In the genomic region with DNA sequence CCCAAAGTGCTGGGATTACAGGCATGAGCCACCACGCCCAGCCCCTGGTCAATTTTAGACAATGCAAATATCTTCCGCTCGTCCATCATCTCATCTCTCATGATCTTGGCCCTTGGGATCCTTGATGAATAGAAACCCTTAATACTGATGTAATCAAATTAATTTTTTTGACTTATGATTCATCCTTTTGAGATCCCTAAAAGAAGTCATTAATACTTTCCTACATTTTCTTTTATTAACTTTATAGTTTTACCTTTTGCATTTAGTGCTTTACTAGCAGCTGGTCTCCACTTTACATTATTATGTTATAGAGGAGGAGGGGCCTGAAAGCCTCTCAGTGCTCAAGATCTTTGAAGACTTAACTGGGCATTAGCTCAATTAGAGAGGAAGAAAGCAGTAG, we compare ENCODE assay signal across 39 cellular contexts. TPM values are rescaled to one million over a fixed set of nuclear protein-coding genes. Genes with fewer than 3 reads are reported as not detected.
"Had no signal": no experiment of that assay in that cellular context is flagged by ENCODE, and none has a peak within 500 bp of the region (broad histone marks: within the 10 kb centered on the region; RNA-seq: fewer than 3 reads in every experiment).

No MANE protein-coding gene starts in this region.

- H3K36me3 ChIP-seq: MG63 had no signal

- DNase-seq: Kasumi-1, MG63, MM.1S, MV-4-11, NCI-H1048, NCI-H1092, NCI-H1092 treated with DMSO at 0.1 percent for 48 hours, NCI-H1105, NCI-H1105 treated with DMSO at 0.1 percent for 48 hours, NCI-H1417, NCI-H1417 treated with DMSO at 0.1 percent for 48 hours, NCI-H1436, NCI-H1436 treated with DMSO at 0.1 percent for 48 hours, NCI-H146, NCI-H1694, NCI-H1694 treated with DMSO at 0.1 percent for 48 hours, NCI-H187, NCI-H187 treated with DMSO at 0.1 percent for 48 hours, NCI-H1930, NCI-H2029, NCI-H2029 treated with DMSO at 0.1 percent for 48 hours, NCI-H2081, NCI-H2081 treated with DMSO at 0.1 percent for 48 hours, NCI-H2107, NCI-H2171, NCI-H2171 treated with DMSO at 0.1 percent for 48 hours, NCI-H2227 treated with DMSO at 0.1 percent for 48 hours, NCI-H226, NCI-H345, NCI-H446, NCI-H446 treated with DMSO at 0.1 percent for 48 hours, NCI-H510A, NCI-H510A treated with DMSO at 0.1 percent for 48 hours, NCI-H524, NCI-H524 treated with DMSO at 0.1 percent for 48 hours had no signal

- H3K4me3 ChIP-seq: MG63 had no signal

RNA-seq across cellular contexts. Expression of a gene that starts 7.7 kb away (rescaled TPM):
- total RNA-seq: LHCN-M2, M059J, MCF 10A, NCI-H460 had no signal

RNA-seq across cellular contexts. Expression of a gene that starts 16.7 kb away (rescaled TPM):
- total RNA-seq: M059J, MCF 10A, NCI-H460 had no signal

RNA-seq across cellular contexts. Expression of a gene that starts 42.9 kb away (rescaled TPM):
- total RNA-seq: LHCN-M2, M059J, MCF 10A, NCI-H460 had no signal

RNA-seq across cellular contexts. Expression of a gene that starts 44.8 kb away (rescaled TPM):
- total RNA-seq: LHCN-M2, M059J, MCF 10A, NCI-H460 had no signal
